In the genomic region with DNA sequence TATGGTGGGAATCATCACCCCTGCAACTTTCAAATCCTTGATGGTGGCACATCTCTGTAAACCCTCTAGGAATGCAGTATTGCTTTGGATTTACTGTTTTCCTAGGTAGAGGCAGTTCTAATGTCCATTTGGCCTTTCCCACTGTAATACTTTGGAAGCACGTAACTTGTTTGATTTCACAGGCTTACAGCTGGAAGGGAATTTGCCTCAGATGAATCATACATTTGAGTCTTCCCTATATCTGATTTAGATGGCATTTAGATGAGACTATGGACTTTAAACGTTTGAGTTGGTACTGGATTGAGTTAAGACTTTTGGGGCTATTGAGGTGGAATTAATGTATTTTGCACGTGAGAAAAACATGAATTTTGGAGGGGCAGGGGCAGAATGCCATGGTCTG, we compare ENCODE assay signal across 20 cellular contexts.
"Had no signal": no experiment of that assay in that cellular context is flagged by ENCODE, and none has a peak within 500 bp of the region (broad histone marks: within the 10 kb centered on the region; RNA-seq: fewer than 3 reads in every experiment).

No MANE protein-coding gene starts in this region.

- H3K27ac Mint-ChIP-seq: IgD-negative memory B cell had no signal

- H3K36me3 ChIP-seq: MG63, SJSA1 had no signal

- ATAC-seq: HepG2 had no signal

- H3K9me3 ChIP-seq: MG63, SJSA1 had no signal

- H3K27me3 ChIP-seq: MG63, SJSA1 had no signal

- H3K4me3 ChIP-seq: MG63, SJSA1, SK-N-MC had no signal

- DNase-seq: KBM-7, MG63, NCI-H1092, NCI-H1105 treated with DMSO at 0.1 percent for 48 hours, NCI-H1417 treated with DMSO at 0.1 percent for 48 hours, NCI-H146, NCI-H1694 treated with DMSO at 0.1 percent for 48 hours, NCI-H1930, NCI-H2081, NCI-H2107, NCI-H2227 treated with DMSO at 0.1 percent for 48 hours, NCI-H524, NCI-H774, Right ventricle myocardium superior, RPMI8226, SIG-M5 had no signal

- H3K27me3 Mint-ChIP-seq: IgD-negative memory B cell had no signal

- H3K4me3 Mint-ChIP-seq: IgD-negative memory B cell had no signal

- H3K4me1 ChIP-seq: SJSA1 had no signal

- H3K27ac ChIP-seq: SJSA1, SK-N-MC had no signal
